Comparison of ENCODE assay signal across 1 cellular context in genomic region chr19:17243340-17243853, GRCh38.
TF ChIP-seq lines count a peak whose summit lies in the region.

No MANE protein-coding gene starts in this region.

TF ChIP-seq in H1, 55 proteins besides CTCF, POLR2A, EP300 and RAD21:
- TF ChIP-seq RBBP5 (IDR thresholded peaks at IDR 0.05; ENCODE audit: borderline replicate concordance, low read depth, low read length) = no peak
